Comparison of ENCODE assay signal across 1 cellular context in the genomic region with DNA sequence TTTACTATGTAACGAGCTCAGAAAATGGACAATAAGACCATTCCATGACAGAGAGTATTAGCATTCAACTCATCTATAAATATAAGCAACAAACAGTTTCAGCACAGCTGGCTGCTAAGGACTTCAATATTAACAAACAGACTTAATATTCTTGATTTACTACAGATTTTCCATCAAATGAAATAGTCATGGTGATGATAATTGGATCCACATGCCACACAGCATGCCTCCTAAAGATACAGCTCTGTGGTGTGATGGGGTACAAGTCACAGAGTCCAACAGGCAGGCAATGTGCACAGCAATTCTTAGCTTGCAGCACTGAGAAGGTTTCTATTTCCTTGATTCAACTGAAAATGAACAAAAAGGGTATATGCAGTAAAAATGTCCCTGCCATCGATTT.
TF ChIP-seq lines count a peak whose summit lies in the region.

No MANE protein-coding gene starts in this region.

TF ChIP-seq in GM23338, 12 proteins besides CTCF, POLR2A, EP300 and RAD21 (continued from another document):
- TF ChIP-seq, protein P1, sequence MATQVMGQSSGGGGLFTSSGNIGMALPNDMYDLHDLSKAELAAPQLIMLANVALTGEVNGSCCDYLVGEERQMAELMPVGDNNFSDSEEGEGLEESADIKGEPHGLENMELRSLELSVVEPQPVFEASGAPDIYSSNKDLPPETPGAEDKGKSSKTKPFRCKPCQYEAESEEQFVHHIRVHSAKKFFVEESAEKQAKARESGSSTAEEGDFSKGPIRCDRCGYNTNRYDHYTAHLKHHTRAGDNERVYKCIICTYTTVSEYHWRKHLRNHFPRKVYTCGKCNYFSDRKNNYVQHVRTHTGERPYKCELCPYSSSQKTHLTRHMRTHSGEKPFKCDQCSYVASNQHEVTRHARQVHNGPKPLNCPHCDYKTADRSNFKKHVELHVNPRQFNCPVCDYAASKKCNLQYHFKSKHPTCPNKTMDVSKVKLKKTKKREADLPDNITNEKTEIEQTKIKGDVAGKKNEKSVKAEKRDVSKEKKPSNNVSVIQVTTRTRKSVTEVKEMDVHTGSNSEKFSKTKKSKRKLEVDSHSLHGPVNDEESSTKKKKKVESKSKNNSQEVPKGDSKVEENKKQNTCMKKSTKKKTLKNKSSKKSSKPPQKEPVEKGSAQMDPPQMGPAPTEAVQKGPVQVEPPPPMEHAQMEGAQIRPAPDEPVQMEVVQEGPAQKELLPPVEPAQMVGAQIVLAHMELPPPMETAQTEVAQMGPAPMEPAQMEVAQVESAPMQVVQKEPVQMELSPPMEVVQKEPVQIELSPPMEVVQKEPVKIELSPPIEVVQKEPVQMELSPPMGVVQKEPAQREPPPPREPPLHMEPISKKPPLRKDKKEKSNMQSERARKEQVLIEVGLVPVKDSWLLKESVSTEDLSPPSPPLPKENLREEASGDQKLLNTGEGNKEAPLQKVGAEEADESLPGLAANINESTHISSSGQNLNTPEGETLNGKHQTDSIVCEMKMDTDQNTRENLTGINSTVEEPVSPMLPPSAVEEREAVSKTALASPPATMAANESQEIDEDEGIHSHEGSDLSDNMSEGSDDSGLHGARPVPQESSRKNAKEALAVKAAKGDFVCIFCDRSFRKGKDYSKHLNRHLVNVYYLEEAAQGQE (IDR thresholded peaks at IDR 0.05; ENCODE audit: unreplicated experiment) = no peak
- TF ChIP-seq JUNB (IDR thresholded peaks at IDR 0.05; ENCODE audit: unreplicated experiment) = no peak
- TF ChIP-seq ZNF114 (CRISPR knock-in tag; IDR thresholded peaks at IDR 0.05) = no peak
- no peak for TF ChIP-seq ZNF331 (CRISPR knock-in tag; IDR thresholded peaks at IDR 0.05; ENCODE audit: low read depth)
- TF ChIP-seq CREB1 (CRISPR knock-in tag; IDR thresholded peaks at IDR 0.05; ENCODE audit: low read depth) = no peak
